8 cellular contexts compared by ENCODE assay signal in genomic region chr2:186485871-186486650, GRCh38. TPM values are rescaled to one million over a fixed set of nuclear protein-coding genes. Genes with fewer than 3 reads are reported as not detected.
A peak's percentile ranks its signal among the peaks of the same experiment; 100 is the strongest.
DNase-seq lines count a peak whose midpoint lies in the region; ATAC-seq lines count a peak whose summit lies in the region.

TSS of gene ZC3H15 (plus strand) at chr2:186486260. CDS start at chr2:186486383, 123 bp downstream.

- peaks cover 38 to 53% of the 10 kb centered on the region in 2 donors for H3K4me1 Mint-ChIP-seq in natural killer cell treated with Interleukin-12 subunit alpha and Interleukin-12 subunit beta and Interleukin-15 and Interleukin-18, amount 100 ng/mL, for 72 hours (ENCODE audit: low read depth in 2 of 2)

- H3K4me3 Mint-ChIP-seq in natural killer cell treated with Interleukin-12 subunit alpha and Interleukin-12 subunit beta and Interleukin-15 and Interleukin-18, amount 100 ng/mL, for 72 hours = peak within 1 kb of the TSS; percentile 98

- H3K36me3 Mint-ChIP-seq in natural killer cell treated with Interleukin-12 subunit alpha and Interleukin-12 subunit beta and Interleukin-15 and Interleukin-18, amount 100 ng/mL, for 72 hours = peaks cover 5% of the 10 kb centered on the region

- H3K9me3 Mint-ChIP-seq in natural killer cell treated with Interleukin-12 subunit alpha and Interleukin-12 subunit beta and Interleukin-15 and Interleukin-18, amount 100 ng/mL, for 72 hours = no peaks in the 10 kb centered on the region

- ATAC-seq in natural killer cell treated with Interleukin-12 subunit alpha and Interleukin-12 subunit beta and Interleukin-15 and Interleukin-18, amount 100 ng/mL, for 72 hours = peak; percentile 98
- peak; percentile 95 for ATAC-seq in stimulated activated naive CD8-positive, alpha-beta T cell treated with anti-CD3 and anti-CD28 coated beads, Interleukin-15, Interleukin-2, amounts not matched to agents 100 U/mL and 50 U/mL, for 24 hours

- peak; percentile 98 for DNase-seq in EL
- DNase-seq in H4 (ENCODE audit: low spot score) = peak; percentile 97
- peak; percentile 94 for DNase-seq in LoVo (ENCODE audit: low spot score)
- DNase-seq in SHP77 (lab: John Stamatoyannopoulos, UW) = peak; percentile 96 to 99
- DNase-seq in activated effector memory CD4-positive, alpha-beta T cell treated with Interleukin-2 at 50 U/mL for 16 hours = peak; percentile 95
- peak; percentile 98 for DNase-seq in fibroblast of peridontal ligament (ENCODE audit: extremely low read depth)
- DNase-seq in natural killer cell treated with Interleukin-12 subunit alpha and Interleukin-12 subunit beta and Interleukin-15 and Interleukin-18, amount 100 ng/mL, for 72 hours (ENCODE audit: low spot score) = peak; percentile 98
- DNase-seq in stimulated activated naive CD8-positive, alpha-beta T cell treated with anti-CD3 and anti-CD28 coated beads, Interleukin-15, Interleukin-2, amounts not matched to agents 100 U/mL and 50 U/mL, for 24 hours = peak; percentile 95

- H3K27me3 Mint-ChIP-seq in natural killer cell treated with Interleukin-12 subunit alpha and Interleukin-12 subunit beta and Interleukin-15 and Interleukin-18, amount 100 ng/mL, for 72 hours = no peaks in the 10 kb centered on the region

- peak within 1 kb of the TSS; percentile 97 to 99 for H3K27ac Mint-ChIP-seq in natural killer cell treated with Interleukin-12 subunit alpha and Interleukin-12 subunit beta and Interleukin-15 and Interleukin-18, amount 100 ng/mL, for 72 hours

RNA-seq across cellular contexts. Expression of gene ZC3H15, which starts in this region (rescaled TPM):
- 56.6 and 79.0 TPM in 2 replicates for total RNA-seq in H4 (2014; rRNA removed; shearing (Covaris generic))
- total RNA-seq in natural killer cell treated with Interleukin-12 subunit alpha and Interleukin-12 subunit beta and Interleukin-15 and Interleukin-18, amount 100 ng/mL, for 72 hours = 10 to 100 TPM; 79.4 to 83.0 TPM

Comparison
In these comparisons a context has a peak if more than half of its experiments do, and no peak if none do; other contexts are left out.
1. Peak in every context shown above with its lines: DNase-seq and ATAC-seq.